In the genomic region with DNA sequence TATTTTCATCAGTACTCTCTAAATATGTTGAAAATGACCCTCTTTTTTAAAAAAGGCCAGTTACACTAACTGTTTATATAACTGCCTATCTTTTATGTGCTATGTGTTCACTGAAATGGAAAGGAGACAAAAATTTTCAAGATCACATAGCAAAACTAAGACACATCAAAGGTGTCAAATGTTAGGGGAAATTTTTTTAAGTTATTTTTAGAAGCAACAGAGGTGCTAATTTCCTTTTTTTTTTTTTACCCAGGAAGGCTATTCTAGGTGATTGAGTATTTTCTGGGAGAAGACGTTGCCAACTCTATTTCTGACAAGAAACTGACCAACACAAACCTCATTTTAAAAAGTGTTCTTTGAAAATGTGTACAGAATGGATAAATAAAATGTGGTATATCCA, we compare ENCODE assay signal across 17 cellular contexts. TPM values are rescaled to one million over a fixed set of nuclear protein-coding genes. Genes with fewer than 3 reads are reported as not detected.
A peak's percentile ranks its signal among the peaks of the same experiment; 100 is the strongest.
DNase-seq lines count a peak whose midpoint lies in the region; ATAC-seq, FAIRE-seq and TF ChIP-seq lines count a peak whose summit lies in the region.
"Had no signal": no experiment of that assay in that cellular context is flagged by ENCODE, and none has a peak within 500 bp of the region (broad histone marks: within the 10 kb centered on the region; RNA-seq: fewer than 3 reads in every experiment).

No MANE protein-coding gene starts in this region.

- CTCF ChIA-PET in CD8-positive, alpha-beta T cell (lab: Charles Lee): interaction anchor here (0.7 to 3.3 kb wide), 9 partner anchors 10 to 81 kb away, joined by 3 to 37 read pairs (median 4); no protein-coding TSS in a partner anchor
- CTCF ChIA-PET in HEK293T (lab: Yijun Ruan, JAX): interaction anchor here (0.6 to 1.7 kb wide), 2 partner anchors 19 to 48 kb away, joined by 3 to 5 read pairs; no protein-coding TSS in a partner anchor

- H3K4me3 Mint-ChIP-seq in CD8-positive, alpha-beta T cell: peak overlapping the region; percentile 54
- H3K4me3 Mint-ChIP-seq in activated T-helper 1 cell treated with anti-CD3 and anti-CD28 coated beads, Interleukin-12 subunit alpha, Interleukin-12 subunit beta, Interleukin-2, Interleukin-4 antibody, amounts not matched to agents 30 ng/mL and 10 ng/mL and 1 ng/mL, durations not matched to agents 14 hours and 24 hours and 36 hours: peak overlapping the region; percentile 19
- H3K4me3 Mint-ChIP-seq in natural killer cell treated with Interleukin-12 subunit alpha and Interleukin-12 subunit beta and Interleukin-15 and Interleukin-18, amount 100 ng/mL, for 72 hours: peak overlapping the region; percentile 74

- H3K9me3 ChIP-seq in CD8-positive, alpha-beta T cell (ENCODE audit: low read length): no peaks in the 10 kb centered on the region
- H3K9me3 ChIP-seq: MG63, right atrium auricular region, SJSA1, thyroid gland had no signal

- H3K4me1 Mint-ChIP-seq in CD8-positive, alpha-beta T cell (ENCODE audit: low read depth): peaks cover 95% of the 10 kb centered on the region
- H3K4me1 Mint-ChIP-seq in activated T-helper 1 cell treated with anti-CD3 and anti-CD28 coated beads, Interleukin-12 subunit alpha, Interleukin-12 subunit beta, Interleukin-2, Interleukin-4 antibody, amounts not matched to agents 30 ng/mL and 10 ng/mL and 1 ng/mL, durations not matched to agents 14 hours and 24 hours and 36 hours (ENCODE audit: low read depth): peaks cover 95% of the 10 kb centered on the region
- H3K4me1 Mint-ChIP-seq in natural killer cell treated with Interleukin-12 subunit alpha and Interleukin-12 subunit beta and Interleukin-15 and Interleukin-18, amount 100 ng/mL, for 72 hours (ENCODE audit: low read depth in 2 of 2): peaks cover 64 to 84% of the 10 kb centered on the region in 2 donors

- H3K27me3 Mint-ChIP-seq in CD8-positive, alpha-beta T cell (ENCODE audit: low read depth): no peaks in the 10 kb centered on the region
- H3K27me3 Mint-ChIP-seq in activated T-helper 1 cell treated with anti-CD3 and anti-CD28 coated beads, Interleukin-12 subunit alpha, Interleukin-12 subunit beta, Interleukin-2, Interleukin-4 antibody, amounts not matched to agents 30 ng/mL and 10 ng/mL and 1 ng/mL, durations not matched to agents 14 hours and 24 hours and 36 hours (ENCODE audit: insufficient read depth): no peaks in the 10 kb centered on the region
- no peaks in the 10 kb centered on the region for H3K27me3 Mint-ChIP-seq in natural killer cell treated with Interleukin-12 subunit alpha and Interleukin-12 subunit beta and Interleukin-15 and Interleukin-18, amount 100 ng/mL, for 72 hours

- intact Hi-C loops in CD8-positive, alpha-beta T cell (cut with DNase I, micrococcal nuclease): loop anchor here in 1 of 2 experiments (2.0 kb wide), 1 partner anchor 15 kb away; no protein-coding TSS in a partner anchor
- intact Hi-C loops in activated T-helper 1 cell treated with anti-CD3 and anti-CD28 coated beads, Interleukin-12 subunit alpha, Interleukin-12 subunit beta, Interleukin-2, Interleukin-4 antibody, amounts not matched to agents 30 ng/mL and 10 ng/mL and 1 ng/mL, durations not matched to agents 14 hours and 24 hours and 36 hours (cut with micrococcal nuclease): loop anchor here (10.0 kb wide), 1 partner anchor 221 kb away; the partner anchor contains the start of gene KBTBD7

- H3K9me3 Mint-ChIP-seq in CD8-positive, alpha-beta T cell: no peaks in the 10 kb centered on the region
- no peaks in the 10 kb centered on the region for H3K9me3 Mint-ChIP-seq in activated T-helper 1 cell treated with anti-CD3 and anti-CD28 coated beads, Interleukin-12 subunit alpha, Interleukin-12 subunit beta, Interleukin-2, Interleukin-4 antibody, amounts not matched to agents 30 ng/mL and 10 ng/mL and 1 ng/mL, durations not matched to agents 14 hours and 24 hours and 36 hours
- no peaks in the 10 kb centered on the region for H3K9me3 Mint-ChIP-seq in natural killer cell treated with Interleukin-12 subunit alpha and Interleukin-12 subunit beta and Interleukin-15 and Interleukin-18, amount 100 ng/mL, for 72 hours

- POLR2A ChIA-PET in CD8-positive, alpha-beta T cell (lab: Charles Lee): interaction anchor here (0.7 to 1.7 kb wide), 5 partner anchors 14 to 52 kb away, joined by 3 to 6 read pairs (median 3); no protein-coding TSS in a partner anchor
- POLR2A ChIA-PET in HEK293T (lab: Yijun Ruan, JAX): no interaction called here

- H3K36me3 Mint-ChIP-seq in CD8-positive, alpha-beta T cell: peaks cover 49% of the 10 kb centered on the region
- peaks cover 25% of the 10 kb centered on the region for H3K36me3 Mint-ChIP-seq in activated T-helper 1 cell treated with anti-CD3 and anti-CD28 coated beads, Interleukin-12 subunit alpha, Interleukin-12 subunit beta, Interleukin-2, Interleukin-4 antibody, amounts not matched to agents 30 ng/mL and 10 ng/mL and 1 ng/mL, durations not matched to agents 14 hours and 24 hours and 36 hours (ENCODE audit: low read depth)
- H3K36me3 Mint-ChIP-seq in natural killer cell treated with Interleukin-12 subunit alpha and Interleukin-12 subunit beta and Interleukin-15 and Interleukin-18, amount 100 ng/mL, for 72 hours: no peaks in the 10 kb centered on the region

- H3K36me3 ChIP-seq in CD8-positive, alpha-beta T cell (ENCODE audit: insufficient read depth, low read length): no peaks in the 10 kb centered on the region
- H3K36me3 ChIP-seq: MG63, right atrium auricular region, SJSA1, thyroid gland had no signal

- DNase-seq in CD8-positive, alpha-beta T cell: no peak
- no peak for DNase-seq in GM19239 (ENCODE audit: insufficient read length, low spot score)
- DNase-seq in activated T-helper 1 cell treated with anti-CD3 and anti-CD28 coated beads, Interleukin-12 subunit alpha, Interleukin-12 subunit beta, Interleukin-2, Interleukin-4 antibody, amounts not matched to agents 30 ng/mL and 10 ng/mL and 1 ng/mL, durations not matched to agents 14 hours and 24 hours and 36 hours (ENCODE audit: low spot score): no peak
- DNase-seq in natural killer cell treated with Interleukin-12 subunit alpha and Interleukin-12 subunit beta and Interleukin-15 and Interleukin-18, amount 100 ng/mL, for 72 hours (ENCODE audit: low spot score): no peak
- DNase-seq in superior temporal gyrus (ENCODE audit: extremely low spot score): no peak
- DNase-seq in HEK293T (ENCODE audit: extremely low spot score): no peak
- no peak for DNase-seq in NCI-H510A treated with DMSO at 0.1 percent for 48 hours (lab: John Stamatoyannopoulos, UW)
- DNase-seq: amygdala, H7, MG63, NCI-H2029 treated with DMSO at 0.1 percent for 48 hours, NCI-H524 treated with DMSO at 0.1 percent for 48 hours, PC-3, thyroid gland had no signal

- TF ChIP-seq CTCF in CD8-positive, alpha-beta T cell (IDR thresholded peaks at IDR 0.05): no peak

- H3K27ac ChIP-seq in CD8-positive, alpha-beta T cell (ENCODE audit: low read depth, low read length): no peak overlapping the region
- H3K27ac ChIP-seq: C4-2B, right atrium auricular region, SJSA1 had no signal

- H3K27me3 ChIP-seq in CD8-positive, alpha-beta T cell (ENCODE audit: insufficient read depth, low read length): no peaks in the 10 kb centered on the region
- H3K27me3 ChIP-seq: MG63, right atrium auricular region, SJSA1, thyroid gland had no signal

- FAIRE-seq in GM19239 (lab: Jason Lieb, UNC): peak; percentile 62

- H3K4me1 ChIP-seq in CD8-positive, alpha-beta T cell (ENCODE audit: insufficient read depth, low read length): peaks cover 95% of the 10 kb centered on the region
- H3K4me1 ChIP-seq: SJSA1 had no signal

- peak overlapping the region; percentile 64 for H3K27ac Mint-ChIP-seq in CD8-positive, alpha-beta T cell
- peak overlapping the region; percentile 55 for H3K27ac Mint-ChIP-seq in activated T-helper 1 cell treated with anti-CD3 and anti-CD28 coated beads, Interleukin-12 subunit alpha, Interleukin-12 subunit beta, Interleukin-2, Interleukin-4 antibody, amounts not matched to agents 30 ng/mL and 10 ng/mL and 1 ng/mL, durations not matched to agents 14 hours and 24 hours and 36 hours
- H3K27ac Mint-ChIP-seq in natural killer cell treated with Interleukin-12 subunit alpha and Interleukin-12 subunit beta and Interleukin-15 and Interleukin-18, amount 100 ng/mL, for 72 hours: peak overlapping the region; percentile 76 to 93

- no peak overlapping the region for H3K4me3 ChIP-seq in CD8-positive, alpha-beta T cell (ENCODE audit: low read depth, low read length)
- H3K4me3 ChIP-seq: MG63, right atrium auricular region, SJSA1, thyroid gland had no signal

- no peak for ATAC-seq in CD8-positive, alpha-beta T cell
- ATAC-seq in natural killer cell treated with Interleukin-12 subunit alpha and Interleukin-12 subunit beta and Interleukin-15 and Interleukin-18, amount 100 ng/mL, for 72 hours: no peak
- ATAC-seq: PC-3 had no signal

TF ChIP-seq in HEK293T, 16 proteins besides CTCF, POLR2A, EP300 and RAD21:
- no peak for TF ChIP-seq ZNF384 (IDR thresholded peaks at IDR 0.05)
- TF ChIP-seq NFRKB (IDR thresholded peaks at IDR 0.05): no peak
- TF ChIP-seq, protein P1, sequence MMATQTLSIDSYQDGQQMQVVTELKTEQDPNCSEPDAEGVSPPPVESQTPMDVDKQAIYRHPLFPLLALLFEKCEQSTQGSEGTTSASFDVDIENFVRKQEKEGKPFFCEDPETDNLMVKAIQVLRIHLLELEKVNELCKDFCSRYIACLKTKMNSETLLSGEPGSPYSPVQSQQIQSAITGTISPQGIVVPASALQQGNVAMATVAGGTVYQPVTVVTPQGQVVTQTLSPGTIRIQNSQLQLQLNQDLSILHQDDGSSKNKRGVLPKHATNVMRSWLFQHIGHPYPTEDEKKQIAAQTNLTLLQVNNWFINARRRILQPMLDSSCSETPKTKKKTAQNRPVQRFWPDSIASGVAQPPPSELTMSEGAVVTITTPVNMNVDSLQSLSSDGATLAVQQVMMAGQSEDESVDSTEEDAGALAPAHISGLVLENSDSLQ (IDR thresholded peaks at IDR 0.05): no peak
- TF ChIP-seq LEF1 (IDR thresholded peaks at IDR 0.05; ENCODE audit: borderline replicate concordance): no peak
- TF ChIP-seq ARNT (IDR thresholded peaks at IDR 0.05): no peak
- no peak for TF ChIP-seq BHLHE40 (IDR thresholded peaks at IDR 0.05; ENCODE audit: borderline replicate concordance)

RNA-seq across cellular contexts. Expression of gene ELF1, which starts 45.7 kb away (rescaled TPM):
- total RNA-seq in CD8-positive, alpha-beta T cell: 100 to 1,000 TPM; 308 to 313 TPM
- 75.3 and 76.8 TPM in 2 replicates for total RNA-seq in activated T-helper 1 cell treated with anti-CD3 and anti-CD28 coated beads, Interleukin-12 subunit alpha, Interleukin-12 subunit beta, Interleukin-2, Interleukin-4 antibody, amounts not matched to agents 30 ng/mL and 10 ng/mL and 1 ng/mL, durations not matched to agents 14 hours and 24 hours and 36 hours
- total RNA-seq in natural killer cell treated with Interleukin-12 subunit alpha and Interleukin-12 subunit beta and Interleukin-15 and Interleukin-18, amount 100 ng/mL, for 72 hours: 10 to 100 TPM; 61.8 to 86.1 TPM

Comparison
In these comparisons a context has a peak if more than half of its experiments do, and no peak if none do; other contexts are left out.
1. H3K4me3 Mint-ChIP-seq: peak in every context shown above with its lines; median percentile 74 in natural killer cell treated with Interleukin-12 subunit alpha and Interleukin-12 subunit beta and Interleukin-15 and Interleukin-18, amount 100 ng/mL, for 72 hours; 54 in CD8-positive, alpha-beta T cell; 19 in activated T-helper 1 cell treated with anti-CD3 and anti-CD28 coated beads, Interleukin-12 subunit alpha, Interleukin-12 subunit beta, Interleukin-2, Interleukin-4 antibody, amounts not matched to agents 30 ng/mL and 10 ng/mL and 1 ng/mL, durations not matched to agents 14 hours and 24 hours and 36 hours.